In genomic region chr17:2828396-2829038, GRCh38 we compare ENCODE assay signal across 8 cellular contexts. TPM values are rescaled to one million over a fixed set of nuclear protein-coding genes. Genes with fewer than 3 reads are reported as not detected.
DNase-seq lines count a peak whose midpoint lies in the region; ATAC-seq and TF ChIP-seq lines count a peak whose summit lies in the region.

No MANE protein-coding gene starts in this region.

- peaks cover 0 to 20% of the 10 kb centered on the region in 2 donors for H3K4me1 ChIP-seq in left lung

- intact Hi-C loops in left lung (cut with DNase I): loop anchor here in 1 of 2 donors (5.0 kb wide), 1 partner anchor 184 kb away; no protein-coding TSS in a partner anchor

- peaks cover 34% of the 10 kb centered on the region for H3K4me1 Mint-ChIP-seq in activated CD4-positive, alpha-beta T cell treated with anti-CD3 and anti-CD28 coated beads, Interleukin-2, amount 10 ng/mL, durations not matched to agents 7 days and 5 days

- no peaks in the 10 kb centered on the region for H3K9me3 Mint-ChIP-seq in activated CD4-positive, alpha-beta T cell treated with anti-CD3 and anti-CD28 coated beads, Interleukin-2, amount 10 ng/mL, durations not matched to agents 7 days and 5 days

- peak overlapping the region; percentile 48 for H3K27ac Mint-ChIP-seq in activated CD4-positive, alpha-beta T cell treated with anti-CD3 and anti-CD28 coated beads, Interleukin-2, amount 10 ng/mL, durations not matched to agents 7 days and 5 days

- peaks cover 5% of the 10 kb centered on the region for H3K36me3 Mint-ChIP-seq in activated CD4-positive, alpha-beta T cell treated with anti-CD3 and anti-CD28 coated beads, Interleukin-2, amount 10 ng/mL, durations not matched to agents 7 days and 5 days (ENCODE audit: low read depth)

- H3K36me3 ChIP-seq in left lung: no peaks in the 10 kb centered on the region

- POLR2A ChIA-PET in activated CD4-positive, alpha-beta T cell treated with anti-CD3 and anti-CD28 coated beads, Interleukin-2, amount 10 ng/mL, durations not matched to agents 7 days and 5 days (lab: Charles Lee): no interaction called here

- CTCF ChIA-PET in activated CD4-positive, alpha-beta T cell treated with anti-CD3 and anti-CD28 coated beads, Interleukin-2, amount 10 ng/mL, durations not matched to agents 7 days and 5 days (lab: Charles Lee): interaction anchor here (0.7 to 1.0 kb wide), 3 partner anchors 9 to 109 kb away, joined by 3 to 4 read pairs (median 3); no protein-coding TSS in a partner anchor

- no peaks in the 10 kb centered on the region for H3K9me3 ChIP-seq in left lung

- H3K4me3 Mint-ChIP-seq in activated CD4-positive, alpha-beta T cell treated with anti-CD3 and anti-CD28 coated beads, Interleukin-2, amount 10 ng/mL, durations not matched to agents 7 days and 5 days: no peak overlapping the region

- no peak for DNase-seq in AG09319 (ENCODE audit: extremely low read depth, low read depth)
- DNase-seq in GM19240 (ENCODE audit: insufficient read length, low spot score): peak; percentile 79
- DNase-seq in NCI-H345 (lab: John Stamatoyannopoulos, UW): peak; percentile 49
- DNase-seq in activated CD4-positive, alpha-beta T cell treated with anti-CD3 and anti-CD28 coated beads, Interleukin-2, amount 10 ng/mL, durations not matched to agents 7 days and 5 days: peak; percentile 77
- DNase-seq in choroid plexus epithelial cell (ENCODE audit: low read depth): peak; percentile 37
- DNase-seq in left lung: peak; percentile 70 to 95
- peak; percentile 65 to 87 for DNase-seq in stimulated activated CD4-positive, alpha-beta T cell treated with anti-CD3 and anti-CD28 coated beads, Interleukin-4, amount 100 ng/mL, for 48 hours (ENCODE audit: low read depth in 2 of 2)

- ATAC-seq in left lung: peak; percentile 96
- ATAC-seq in GM18873 (IDR thresholded peaks at IDR 0.05; ENCODE audit: low FRiP score, unreplicated experiment): no peak

- no peak overlapping the region for H3K27ac ChIP-seq in left lung

- TF ChIP-seq CTCF in AG09319 (IDR thresholded peaks at IDR 0.05; ENCODE audit: low read depth, low read length) (peak; percentile 93), choroid plexus epithelial cell (conservative IDR thresholded peaks at IDR 0.05; ENCODE audit: low read depth, low read length) (peak; percentile 91), left lung (IDR thresholded peaks at IDR 0.05) (peak; percentile 86 to 88)

- peaks cover 0 to 24% of the 10 kb centered on the region in 2 donors for H3K27me3 ChIP-seq in left lung

- peaks cover 12% of the 10 kb centered on the region for H3K27me3 Mint-ChIP-seq in activated CD4-positive, alpha-beta T cell treated with anti-CD3 and anti-CD28 coated beads, Interleukin-2, amount 10 ng/mL, durations not matched to agents 7 days and 5 days

- no peak overlapping the region for H3K4me3 ChIP-seq in choroid plexus epithelial cell (ENCODE audit: low read depth, low read length)
- H3K4me3 ChIP-seq in left lung: no peak overlapping the region

RNA-seq across cellular contexts. Expression of gene RAP1GAP2, which starts 32.3 kb away (rescaled TPM):
- total RNA-seq in activated CD4-positive, alpha-beta T cell treated with anti-CD3 and anti-CD28 coated beads, Interleukin-2, amount 10 ng/mL, durations not matched to agents 7 days and 5 days: 10 to 100 TPM; 27.8 to 37.3 TPM
- total RNA-seq in left lung: 10 to 100 TPM; 12.0 to 14.5 TPM
